Comparison of ENCODE assay signal across 8 cellular contexts in the genomic region with DNA sequence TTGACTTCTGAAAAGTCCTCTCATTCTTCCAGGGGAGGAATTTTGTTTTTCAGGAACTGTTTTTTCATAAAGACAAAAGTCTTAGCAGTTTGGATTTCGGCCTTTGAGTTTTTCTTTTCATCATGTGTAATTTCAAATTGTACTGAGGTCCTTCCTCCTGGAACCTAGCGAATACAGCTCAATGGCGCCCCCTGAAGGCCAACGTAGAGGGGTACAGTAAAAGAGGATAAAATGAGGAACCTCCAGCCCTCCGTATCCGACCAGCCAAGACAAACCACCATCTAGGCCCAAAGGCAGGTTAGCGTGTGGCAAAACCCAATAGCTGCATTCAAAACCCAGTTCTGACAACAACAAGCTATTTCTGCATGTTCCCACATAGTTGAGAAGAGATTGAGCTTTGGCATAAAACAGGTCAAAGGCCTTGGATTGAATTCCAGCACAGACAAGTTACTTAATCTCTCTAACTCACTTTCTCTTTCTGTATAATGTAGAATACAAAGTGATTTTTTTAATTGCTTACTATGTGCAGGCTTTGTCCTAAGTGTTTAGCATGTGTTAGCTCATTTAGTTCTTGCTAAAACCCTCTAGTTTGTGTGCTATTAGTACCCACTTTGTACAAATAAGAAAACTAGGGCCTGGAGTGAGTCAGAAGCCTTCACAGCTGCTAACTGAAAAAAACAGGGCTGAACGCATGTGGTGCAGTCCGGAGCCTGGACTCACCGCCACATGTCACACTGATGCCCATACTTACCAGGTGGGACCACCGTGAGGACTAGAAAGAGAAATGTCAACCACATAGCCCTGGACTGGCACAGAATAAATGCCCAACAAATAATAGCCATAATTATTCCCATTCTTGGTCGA. TPM values are rescaled to one million over a fixed set of nuclear protein-coding genes. Genes with fewer than 3 reads are reported as not detected.
A peak's percentile ranks its signal among the peaks of the same experiment; 100 is the strongest.
DNase-seq lines count a peak whose midpoint lies in the region; ATAC-seq and TF ChIP-seq lines count a peak whose summit lies in the region.

No MANE protein-coding gene starts in this region.

- ATAC-seq in activated T-cell treated with anti-CD3 and anti-CD28 coated beads, Interleukin-2, amount 50 U/mL, for 4 hours = peak; percentile 65 to 74

- H3K9me3 ChIP-seq in Caco-2 (no peaks in the 10 kb centered on the region), PC-9 (ENCODE audit: insufficient read depth, low read depth) (no peaks in the 10 kb centered on the region), fibroblast of lung (ENCODE audit: control insufficient read depth, insufficient read depth, low read depth, low read length) (no peaks in the 10 kb centered on the region), neuron (ENCODE audit: low read length) (no peaks in the 10 kb centered on the region), stomach (no peaks in the 10 kb centered on the region)

- no peaks in the 10 kb centered on the region for H3K9me3 Mint-ChIP-seq in Caco-2 (ENCODE audit: unreplicated experiment)
- H3K9me3 Mint-ChIP-seq in activated T-cell treated with anti-CD3 and anti-CD28 coated beads, Interleukin-2, amount 50 U/mL, for 4 hours = no peaks in the 10 kb centered on the region

- H3K36me3 ChIP-seq in Caco-2 (ENCODE audit: control insufficient read depth, insufficient read depth, low read length) (no peaks in the 10 kb centered on the region), PC-9 (ENCODE audit: low read depth) (no peaks in the 10 kb centered on the region), fibroblast of lung (ENCODE audit: control insufficient read depth, insufficient read depth, low read length) (no peaks in the 10 kb centered on the region), neuron (ENCODE audit: insufficient read depth, low read length) (no peaks in the 10 kb centered on the region), stomach (no peaks in the 10 kb centered on the region)

- no peak for TF ChIP-seq EP300 in stomach (IDR thresholded peaks at IDR 0.05)

- H3K4me1 ChIP-seq in Caco-2 (no peaks in the 10 kb centered on the region), PC-9 (replicated peaks; ENCODE audit: insufficient read depth) (peaks cover 9% of the 10 kb centered on the region), fibroblast of lung (ENCODE audit: control insufficient read depth, extremely low read depth, insufficient read depth, low read length) (peaks cover 5% of the 10 kb centered on the region), neuron (ENCODE audit: insufficient read depth, low read length) (peaks cover 6% of the 10 kb centered on the region), stomach (peaks cover 2 to 40% (median 17%) of the 10 kb centered on the region in 4 donors)

- H3K27ac ChIP-seq in PC-9 (no peak overlapping the region), fibroblast of lung (ENCODE audit: insufficient read depth, low read length) (no peak overlapping the region), stomach (peak overlapping the region in 2 of 5 donors; percentile 10 to 63)

- POLR2A ChIA-PET in Caco-2 (lab: Charles Lee) = no interaction called here
- POLR2A ChIA-PET in PC-9 (lab: Charles Lee; ENCODE audit: unreplicated experiment) = interaction anchor here (1.0 kb wide), 1 partner anchor 122 kb away, joined by 4 read pairs; no protein-coding TSS in a partner anchor

- TF ChIP-seq CTCF in Caco-2 (IDR thresholded peaks at IDR 0.05; ENCODE audit: insufficient read depth in 1 of 2, low read depth in 1 of 2, low read length in 1 of 2, severe bottlenecking in 1 of 2, unreplicated experiment in 1 of 2) = peak; percentile 96 to 97
- TF ChIP-seq CTCF in GM20000 (IDR thresholded peaks at IDR 0.05; ENCODE audit: extremely low read depth, missing control alignments) = peak; percentile 80
- peak; percentile 93 for TF ChIP-seq CTCF in PC-9 (conservative IDR thresholded peaks at IDR 0.05)
- peak; percentile 88 to 92 for TF ChIP-seq CTCF in fibroblast of lung (conservative IDR thresholded peaks at IDR 0.05 in 1 of 2, IDR thresholded peaks at IDR 0.05 in 1 of 2; ENCODE audit: low read depth in 1 of 2, low read length in 2 of 2)
- TF ChIP-seq CTCF in stomach (IDR thresholded peaks at IDR 0.05) = peak in 6 of 7 experiments; percentile 65 to 91 (median 90)

- H3K36me3 Mint-ChIP-seq in Caco-2 (ENCODE audit: insufficient read depth, unreplicated experiment) = no peaks in the 10 kb centered on the region
- no peaks in the 10 kb centered on the region for H3K36me3 Mint-ChIP-seq in activated T-cell treated with anti-CD3 and anti-CD28 coated beads, Interleukin-2, amount 50 U/mL, for 4 hours (ENCODE audit: insufficient read depth)

- no TSS peak for BruUV-seq in Caco-2 (replicated peaks; lab: Mats Ljungman, UMichigan)
- no TSS peak for BruUV-seq in PC-9 (replicated peaks; lab: Mats Ljungman, UMichigan)

- CTCF ChIA-PET in Caco-2 (lab: Charles Lee) (interaction anchor here (0.5 to 2.7 kb wide), 14 partner anchors 76 to 1204 kb away, joined by 3 to 17 read pairs (median 5); no protein-coding TSS in a partner anchor), PC-9 (lab: Charles Lee) (interaction anchor here (0.5 to 1.1 kb wide), 9 partner anchors 125 to 473 kb away, joined by 3 to 9 read pairs (median 3); no protein-coding TSS in a partner anchor)

- H3K4me2 ChIP-seq in PC-9 (peak overlapping the region; percentile 15; the same call in 1 of the 2 replicates), fibroblast of lung (ENCODE audit: extremely low read depth, insufficient read depth, low read length) (peak overlapping the region; percentile 69)

- no peak overlapping the region for H3K9ac ChIP-seq in fibroblast of lung (ENCODE audit: insufficient read depth, low read length)

- DNase-seq in Caco-2 (peak; percentile 82 to 88), GM20000 (ENCODE audit: low spot score) (peak; percentile 81), HT-29 (ENCODE audit: low spot score) (peak; percentile 89), PC-9 (peak; percentile 60 to 73), fibroblast of lung (ENCODE audit: low read depth in 2 of 2) (peak; percentile 66 to 89), stomach (peak; percentile 91)
- DNase-seq in activated T-cell treated with anti-CD3 and anti-CD28 coated beads, Interleukin-2, amount 50 U/mL, for 4 hours = peak; percentile 91

- intact Hi-C loops in Caco-2 (cut with micrococcal nuclease; ENCODE audit: unreplicated experiment) (loop anchor here (1.0 to 2.0 kb wide), 8 partner anchors 26 to 599 kb away; no protein-coding TSS in a partner anchor), PC-9 (cut with micrococcal nuclease; ENCODE audit: unreplicated experiment) (loop anchor here (1.0 to 5.0 kb wide), 9 partner anchors 114 to 599 kb away; no protein-coding TSS in a partner anchor), stomach (cut with DNase I; ENCODE audit: low total_unique reads) (loop anchor here (5.0 to 10.0 kb wide), 2 partner anchors 343 to 466 kb away; no protein-coding TSS in a partner anchor)

- H2AFZ ChIP-seq in PC-9 (peak overlapping the region; percentile 6; the same call in 1 of the 2 replicates), fibroblast of lung (ENCODE audit: low read length) (no peak overlapping the region), neuron (ENCODE audit: low read depth, low read length) (peak overlapping the region; percentile 29)

- H4K20me1 ChIP-seq in PC-9 (ENCODE audit: insufficient read depth) (no peaks in the 10 kb centered on the region), fibroblast of lung (ENCODE audit: control insufficient read depth, extremely low read depth, insufficient read depth, low read length) (no peaks in the 10 kb centered on the region)

- peaks cover 10% of the 10 kb centered on the region for H3K27me3 Mint-ChIP-seq in Caco-2 (ENCODE audit: insufficient read depth, unreplicated experiment)
- H3K27me3 Mint-ChIP-seq in activated T-cell treated with anti-CD3 and anti-CD28 coated beads, Interleukin-2, amount 50 U/mL, for 4 hours (ENCODE audit: low read depth) = no peaks in the 10 kb centered on the region

- H3K27me3 ChIP-seq in Caco-2 (replicated peaks; ENCODE audit: control insufficient read depth, insufficient read depth, low read length) (peaks cover 1% of the 10 kb centered on the region; the same call in 1 of the 2 replicates), PC-9 (ENCODE audit: insufficient read depth, low read depth) (no peaks in the 10 kb centered on the region), fibroblast of lung (ENCODE audit: control insufficient read depth, insufficient read depth, low read length) (no peaks in the 10 kb centered on the region), neuron (ENCODE audit: insufficient read depth, low read length) (no peaks in the 10 kb centered on the region), stomach (no peaks in the 10 kb centered on the region)

- no peaks in the 10 kb centered on the region for H3K9me2 ChIP-seq in PC-9 (ENCODE audit: insufficient read depth)

- H3K79me2 ChIP-seq in PC-9 (ENCODE audit: low read depth) = no peaks in the 10 kb centered on the region
- H3K79me2 ChIP-seq in fibroblast of lung (ENCODE audit: control insufficient read depth, insufficient read depth, low read length) = no peaks in the 10 kb centered on the region

- no peak overlapping the region for H3K4me3 Mint-ChIP-seq in Caco-2 (ENCODE audit: unreplicated experiment)
- peak overlapping the region; percentile 63 for H3K4me3 Mint-ChIP-seq in activated T-cell treated with anti-CD3 and anti-CD28 coated beads, Interleukin-2, amount 50 U/mL, for 4 hours

- no peak overlapping the region for H3K4me3 ChIP-seq in Caco-2 (ENCODE audit: low read depth, low read length)
- H3K4me3 ChIP-seq in PC-9 = no peak overlapping the region
- no peak overlapping the region for H3K4me3 ChIP-seq in fibroblast of lung (replicated peaks in 1 of 4; ENCODE audit: control extremely low read depth in 1 of 4, insufficient read depth in 1 of 4, low read depth in 3 of 4, low read length in 4 of 4)
- no peak overlapping the region for H3K4me3 ChIP-seq in neuron (ENCODE audit: low read length)
- no peak overlapping the region for H3K4me3 ChIP-seq in stomach

- TF ChIP-seq POLR2A in stomach (IDR thresholded peaks at IDR 0.05) = no peak

- 31 to 35% (median 33%) methylated on average over 12 of the region's 12 CpGs for WGBS in stomach, 5 donors

- no peak overlapping the region for H3K27ac Mint-ChIP-seq in Caco-2 (ENCODE audit: unreplicated experiment)

- no peaks in the 10 kb centered on the region for H3K4me1 Mint-ChIP-seq in Caco-2 (ENCODE audit: low read depth, unreplicated experiment)
- H3K4me1 Mint-ChIP-seq in activated T-cell treated with anti-CD3 and anti-CD28 coated beads, Interleukin-2, amount 50 U/mL, for 4 hours (ENCODE audit: low read depth) = peaks cover 67% of the 10 kb centered on the region

- no peaks in the 10 kb centered on the region for H3F3A ChIP-seq in PC-9 (ENCODE audit: insufficient read depth, low read depth)

RNA-seq across cellular contexts. Expression of gene ETS1, which starts 43.2 kb away (rescaled TPM):
- total RNA-seq in Caco-2 (2022) = 1.1 and 1.2 TPM in 2 replicates
- total RNA-seq in HT-29 (2014; rRNA removed; shearing (Covaris generic)) = 3.8 and 4.3 TPM in 2 replicates
- total RNA-seq in PC-9 (2021) = 18.9 and 23.3 TPM in 2 replicates
- 100 to 1,000 TPM; 246 to 299 (median 258) TPM for total RNA-seq in activated T-cell treated with anti-CD3 and anti-CD28 coated beads, Interleukin-2, amount 50 U/mL, for 4 hours
- 48.8 and 51.7 TPM in 2 replicates for total RNA-seq in fibroblast of lung
- 39.0 and 51.5 TPM in 2 replicates for polyA plus RNA-seq in fibroblast of lung
- polyA plus RNA-seq in fibroblast of lung (2012) = 42.7 and 59.4 TPM in 2 replicates
- polyA minus RNA-seq in fibroblast of lung (ENCODE audit: low replicate concordance) = 64.9 and 66.9 TPM in 2 replicates
- 10 to 100 TPM in 4 of 5 donors, 1 to 10 TPM in 1; 8.8 to 72.5 (median 24.6) TPM for total RNA-seq in stomach
- polyA plus RNA-seq in stomach = 10 to 100 TPM in 2 of 3 donors, 1 to 10 TPM in 1; 7.0 to 35.4 (median 20.4) TPM
